Comparison of ENCODE assay signal across 8 cellular contexts in the genomic region with DNA sequence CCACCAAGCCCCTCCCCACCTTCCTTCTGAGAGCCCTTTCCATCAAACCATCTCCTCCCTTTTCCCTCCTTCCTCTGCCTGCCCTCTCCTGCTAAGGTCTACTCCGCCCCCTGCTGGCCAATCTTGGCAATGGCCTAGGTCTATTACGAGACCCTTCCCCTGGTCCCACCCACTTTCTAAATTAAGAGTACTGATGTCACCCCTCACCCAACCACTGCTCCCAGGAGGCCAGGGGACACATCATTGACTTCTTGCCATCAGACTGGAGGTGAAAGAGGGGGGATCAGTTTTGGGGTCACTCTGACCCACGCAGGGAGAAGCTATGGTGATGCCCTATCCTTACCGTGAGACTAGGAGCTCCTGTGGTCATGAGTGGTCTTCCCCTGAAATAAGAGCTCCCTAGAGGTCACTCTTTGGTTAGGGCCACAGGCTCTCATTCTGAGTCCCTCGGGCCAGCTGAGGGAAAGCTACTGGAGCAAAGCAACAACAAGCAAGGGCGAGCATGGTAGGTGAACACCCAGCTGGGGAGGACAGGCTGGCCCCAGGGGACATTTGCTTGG. TPM values are rescaled to one million over a fixed set of nuclear protein-coding genes. Genes with fewer than 3 reads are reported as not detected.
DNase-seq lines count a peak whose midpoint lies in the region; ATAC-seq, FAIRE-seq and TF ChIP-seq lines count a peak whose summit lies in the region.

No MANE protein-coding gene starts in this region.

- TF ChIP-seq RAD21 in HepG2 (CRISPR knock-in tag; IDR thresholded peaks at IDR 0.05), result peak; percentile 58; the same call in 1 of the 2 replicates

- H3K36me3 ChIP-seq in HepG2 (replicated peaks in 1 of 2; ENCODE audit: control insufficient read depth in 1 of 2, insufficient read depth in 2 of 2, low read length in 2 of 2), result no peaks in the 10 kb centered on the region

- intact Hi-C loops in HepG2 (cut with micrococcal nuclease; ENCODE audit: unreplicated experiment), result loop anchor here (1.0 kb wide), 2 partner anchors 30 to 143 kb away; no protein-coding TSS in a partner anchor

- H4K20me1 ChIP-seq in HepG2 (ENCODE audit: insufficient read depth, low read length), result no peaks in the 10 kb centered on the region

- POLR2A ChIA-PET in AG04449 (lab: Yijun Ruan, JAX), result no interaction called here
- POLR2A ChIA-PET in HepG2 (lab: Yijun Ruan, JAX), result no interaction called here

- H3K9me3 ChIP-seq in HepG2 (ENCODE audit: low read length), result no peaks in the 10 kb centered on the region

- ATAC-seq in HepG2 (peak; percentile 90), GM18873 (IDR thresholded peaks at IDR 0.05; ENCODE audit: low FRiP score, unreplicated experiment) (no peak)

- in situ Hi-C loops in HepG2 (cut with HindIII; ENCODE audit: extremely low pct_ligation_motif_present, low pct_unique_long_range_greater_than_20kb), result loop anchor here (5.0 kb wide), 1 partner anchor 148 kb away; the partner anchor contains the start of gene PGLYRP4

- TF ChIP-seq EP300 in HepG2 (IDR thresholded peaks at IDR 0.05; ENCODE audit: low read depth in 2 of 2, low read length in 2 of 2), result no peak
- no peak for TF ChIP-seq EP300 in HepG2 (CRISPR knock-in tag; IDR thresholded peaks at IDR 0.05; ENCODE audit: borderline replicate concordance)

- DNase-seq in AG04449 (ENCODE audit: low read depth, low spot score) (no peak), H54 (ENCODE audit: insufficient read length, low spot score) (peak; percentile 34), NCI-H446 treated with DMSO at 0.1 percent for 48 hours (lab: John Stamatoyannopoulos, UW) (peak; percentile 55), cerebellum (ENCODE audit: low spot score) (peak; percentile 17), HepG2 (ENCODE audit: low spot score) (peak; percentile 54)
- DNase-seq in activated CD4-positive, alpha-beta T cell treated with anti-CD3 and anti-CD28 coated beads for 24 hours (ENCODE audit: low read depth in 2 of 2), result peak; percentile 67 to 82
- DNase-seq in stimulated activated CD4-positive, alpha-beta T cell treated with anti-CD3 and anti-CD28 coated beads, TNF-alpha, amount 100 ng/mL, for 48 hours (ENCODE audit: low read depth in 3 of 3), result peak; percentile 59 to 75 (median 74)

- FAIRE-seq in H54 (lab: Jason Lieb, UNC), result no peak
- FAIRE-seq in HepG2 (lab: Jason Lieb, UNC), result peak; percentile 39

- H3K9ac ChIP-seq in HepG2 (ENCODE audit: insufficient read depth, low read depth, low read length), result no peak overlapping the region

- no peak overlapping the region for H3K27ac ChIP-seq in HepG2 (ENCODE audit: extremely low read length, insufficient read depth, low read length)

- no peaks in the 10 kb centered on the region for H3K4me1 ChIP-seq in HepG2 (ENCODE audit: insufficient read depth, low read length)

- no peak overlapping the region for H3K4me2 ChIP-seq in HepG2 (ENCODE audit: low read depth, low read length)

- no peaks in the 10 kb centered on the region for H3K79me2 ChIP-seq in HepG2 (ENCODE audit: insufficient read depth, low read length)

- H3K4me3 ChIP-seq in AG04449 (ENCODE audit: low read depth, low read length) (no peak overlapping the region), HepG2 (replicated peaks in 1 of 3; ENCODE audit: insufficient read depth in 1 of 3, low read depth in 2 of 3, low read length in 3 of 3) (no peak overlapping the region)

- no peak for TF ChIP-seq POLR2A in H54 (IDR thresholded peaks at IDR 0.05; ENCODE audit: low read depth, low read length)
- TF ChIP-seq POLR2A in HepG2 (IDR thresholded peaks at IDR 0.05; ENCODE audit: insufficient read depth in 1 of 2, low read depth in 2 of 2, low read length in 2 of 2), result no peak

- TF ChIP-seq CTCF in AG04449 (IDR thresholded peaks at IDR 0.05; ENCODE audit: insufficient read depth, low read length, missing control alignments) (peak; percentile 86), HepG2 (CRISPR knock-in tag; IDR thresholded peaks at IDR 0.05) (peak; percentile 92)

- no TSS peak for BruUV-seq in HepG2 (replicated peaks; lab: Mats Ljungman, UMichigan)

- CTCF ChIA-PET in AG04449 (lab: Yijun Ruan, JAX), result interaction anchor here (0.6 to 17.1 kb wide), 31 partner anchors 9 to 208 kb away, joined by 3 to 527 read pairs (median 6); partner anchors contain the start of genes PGLYRP4, S100A12, S100A13 and S100A9
- CTCF ChIA-PET in HepG2 (lab: Yijun Ruan, JAX; ENCODE audit: low intra/inter-chr PET ratio, low total read pairs), result interaction anchor here (1.1 to 2.9 kb wide), 3 partner anchors 29 to 142 kb away, joined by 8 to 34 read pairs (median 16); no protein-coding TSS in a partner anchor

- WGBS in HepG2 (ENCODE audit: low lambda C conversion rate), result 29% methylated on average over 6 of the region's 6 CpGs

- peaks cover 3 to 5% of the 10 kb centered on the region in 2 experiments; a peak in 2 of 5 replicates for H3K27me3 ChIP-seq in HepG2 (ENCODE audit: control insufficient read depth in 1 of 2, insufficient read depth in 2 of 2, low read length in 2 of 2)

- H2AFZ ChIP-seq in HepG2 (ENCODE audit: low read length), result no peak overlapping the region

RNA-seq across cellular contexts. Expression of gene S100A7, which starts 34.6 kb away (rescaled TPM):
- total RNA-seq in cerebellum, result not detected
- total RNA-seq in HepG2 (2016; rRNA removed; fragmentation: Illumina TruSeq; extraction: Trizol), result not detected in 2 replicates
- not detected in 2 replicates for total RNA-seq in HepG2 (2016; cell fraction: cytosol; rRNA removed; fragmentation: Illumina TruSeq; extraction: Trizol; ENCODE audit: low read depth)
- total RNA-seq in HepG2 (2016; cell fraction: insoluble cytoplasmic fraction; rRNA removed; fragmentation: Illumina TruSeq; extraction: Trizol), result not detected in 2 replicates
- not detected in 2 replicates for total RNA-seq in HepG2 (2016; cell fraction: membrane; rRNA removed; fragmentation: Illumina TruSeq; extraction: Trizol)
- not detected in 2 replicates for total RNA-seq in HepG2 (2016; cell fraction: nucleus; rRNA removed; fragmentation: Illumina TruSeq; extraction: Trizol)
- polyA plus RNA-seq in HepG2 (2011; rRNA removed), result not detected in 2 replicates
- not detected in 2 replicates for polyA plus RNA-seq in HepG2 (2011; cell fraction: cytosol; rRNA removed)
- not detected in 2 replicates for polyA plus RNA-seq in HepG2 (2011; cell fraction: nucleus; rRNA removed)
- polyA plus RNA-seq in HepG2 (2012), result not detected in 2 replicates
- not detected in 2 replicates for polyA plus RNA-seq in HepG2 (2016; cell fraction: cytosol; fragmentation: Illumina TruSeq; extraction: Trizol; ENCODE audit: low read depth)
- polyA plus RNA-seq in HepG2 (2016; cell fraction: insoluble cytoplasmic fraction; fragmentation: Illumina TruSeq; extraction: Trizol; ENCODE audit: low read depth), result not detected in 2 replicates
- not detected in 2 replicates for polyA plus RNA-seq in HepG2 (2016; cell fraction: membrane; fragmentation: Illumina TruSeq; extraction: Trizol; ENCODE audit: low read depth)
- polyA plus RNA-seq in HepG2 (2016; cell fraction: nucleus; fragmentation: Illumina TruSeq; extraction: Trizol; ENCODE audit: insufficient read depth, low read depth), result not detected in 2 replicates
- not detected in 2 replicates for polyA minus RNA-seq in HepG2 (2011; rRNA and poly(A)+ RNA removed; ENCODE audit: low replicate concordance)
- polyA minus RNA-seq in HepG2 (2011; cell fraction: cytosol; rRNA and poly(A)+ RNA removed), result not detected in 2 replicates
- not detected in 2 replicates for polyA minus RNA-seq in HepG2 (2011; cell fraction: nucleus; rRNA and poly(A)+ RNA removed)

RNA-seq across cellular contexts. Expression of gene S100A6, which starts 40.7 kb away (rescaled TPM):
- 21.5 TPM for total RNA-seq in cerebellum
- total RNA-seq in HepG2 (2016; rRNA removed; fragmentation: Illumina TruSeq; extraction: Trizol), result 85.0 and 87.3 TPM in 2 replicates
- 95.2 and 111 TPM in 2 replicates for total RNA-seq in HepG2 (2016; cell fraction: cytosol; rRNA removed; fragmentation: Illumina TruSeq; extraction: Trizol; ENCODE audit: low read depth)
- total RNA-seq in HepG2 (2016; cell fraction: insoluble cytoplasmic fraction; rRNA removed; fragmentation: Illumina TruSeq; extraction: Trizol), result 89.3 and 95.9 TPM in 2 replicates
- 73.2 and 86.0 TPM in 2 replicates for total RNA-seq in HepG2 (2016; cell fraction: membrane; rRNA removed; fragmentation: Illumina TruSeq; extraction: Trizol)
- 41.0 and 44.0 TPM in 2 replicates for total RNA-seq in HepG2 (2016; cell fraction: nucleus; rRNA removed; fragmentation: Illumina TruSeq; extraction: Trizol)
- 72.9 and 82.2 TPM in 2 replicates for polyA plus RNA-seq in HepG2 (2011; rRNA removed)
- polyA plus RNA-seq in HepG2 (2011; cell fraction: cytosol; rRNA removed), result 27.1 and 54.2 TPM in 2 replicates
- 21.4 and 24.5 TPM in 2 replicates for polyA plus RNA-seq in HepG2 (2011; cell fraction: nucleus; rRNA removed)
- 25.8 and 48.9 TPM in 2 replicates for polyA plus RNA-seq in HepG2 (2012)
- polyA plus RNA-seq in HepG2 (2016; cell fraction: cytosol; fragmentation: Illumina TruSeq; extraction: Trizol; ENCODE audit: low read depth), result 88.0 and 125 TPM in 2 replicates
- polyA plus RNA-seq in HepG2 (2016; cell fraction: insoluble cytoplasmic fraction; fragmentation: Illumina TruSeq; extraction: Trizol; ENCODE audit: low read depth), result 75.5 and 87.1 TPM in 2 replicates
- polyA plus RNA-seq in HepG2 (2016; cell fraction: membrane; fragmentation: Illumina TruSeq; extraction: Trizol; ENCODE audit: low read depth), result 64.5 and 81.1 TPM in 2 replicates
- 81.0 and 88.7 TPM in 2 replicates for polyA plus RNA-seq in HepG2 (2016; cell fraction: nucleus; fragmentation: Illumina TruSeq; extraction: Trizol; ENCODE audit: insufficient read depth, low read depth)
- polyA minus RNA-seq in HepG2 (2011; rRNA and poly(A)+ RNA removed; ENCODE audit: low replicate concordance), result 67.0 and 985 TPM in 2 replicates
- 46.8 and 61.9 TPM in 2 replicates for polyA minus RNA-seq in HepG2 (2011; cell fraction: cytosol; rRNA and poly(A)+ RNA removed)
- polyA minus RNA-seq in HepG2 (2011; cell fraction: nucleus; rRNA and poly(A)+ RNA removed), result 10.4 and 13.5 TPM in 2 replicates

RNA-seq across cellular contexts. Expression of gene S100A5, which starts 45.7 kb away (rescaled TPM):
- not detected for total RNA-seq in cerebellum
- total RNA-seq in HepG2 (2016; rRNA removed; fragmentation: Illumina TruSeq; extraction: Trizol), result not detected in 2 replicates
- total RNA-seq in HepG2 (2016; cell fraction: cytosol; rRNA removed; fragmentation: Illumina TruSeq; extraction: Trizol; ENCODE audit: low read depth), result not detected in 2 replicates
- not detected in 2 replicates for total RNA-seq in HepG2 (2016; cell fraction: insoluble cytoplasmic fraction; rRNA removed; fragmentation: Illumina TruSeq; extraction: Trizol)
- not detected in 2 replicates for total RNA-seq in HepG2 (2016; cell fraction: membrane; rRNA removed; fragmentation: Illumina TruSeq; extraction: Trizol)
- not detected in 2 replicates for total RNA-seq in HepG2 (2016; cell fraction: nucleus; rRNA removed; fragmentation: Illumina TruSeq; extraction: Trizol)
- polyA plus RNA-seq in HepG2 (2011; rRNA removed), result not detected in 2 replicates
- not detected in 2 replicates for polyA plus RNA-seq in HepG2 (2011; cell fraction: cytosol; rRNA removed)
- polyA plus RNA-seq in HepG2 (2011; cell fraction: nucleus; rRNA removed), result 0.71 TPM in 1 of 2 replicates, not detected in the other
- not detected in 2 replicates for polyA plus RNA-seq in HepG2 (2012)
- not detected in 2 replicates for polyA plus RNA-seq in HepG2 (2016; cell fraction: cytosol; fragmentation: Illumina TruSeq; extraction: Trizol; ENCODE audit: low read depth)
- not detected in 2 replicates for polyA plus RNA-seq in HepG2 (2016; cell fraction: insoluble cytoplasmic fraction; fragmentation: Illumina TruSeq; extraction: Trizol; ENCODE audit: low read depth)
- polyA plus RNA-seq in HepG2 (2016; cell fraction: membrane; fragmentation: Illumina TruSeq; extraction: Trizol; ENCODE audit: low read depth), result not detected in 2 replicates
- not detected in 2 replicates for polyA plus RNA-seq in HepG2 (2016; cell fraction: nucleus; fragmentation: Illumina TruSeq; extraction: Trizol; ENCODE audit: insufficient read depth, low read depth)
- not detected in 2 replicates for polyA minus RNA-seq in HepG2 (2011; rRNA and poly(A)+ RNA removed; ENCODE audit: low replicate concordance)
- polyA minus RNA-seq in HepG2 (2011; cell fraction: cytosol; rRNA and poly(A)+ RNA removed), result not detected in 2 replicates
- polyA minus RNA-seq in HepG2 (2011; cell fraction: nucleus; rRNA and poly(A)+ RNA removed), result not detected in 2 replicates

RNA-seq across cellular contexts. Expression of gene S100A4, which starts 50.5 kb away (rescaled TPM):
- total RNA-seq in cerebellum (1.4 TPM), HepG2 (2016; rRNA removed; fragmentation: Illumina TruSeq; extraction: Trizol) (20.2 and 24.5 TPM in 2 replicates)
- 10.5 and 12.8 TPM in 2 replicates for total RNA-seq in HepG2 (2016; cell fraction: cytosol; rRNA removed; fragmentation: Illumina TruSeq; extraction: Trizol; ENCODE audit: low read depth)
- 20.9 and 28.0 TPM in 2 replicates for total RNA-seq in HepG2 (2016; cell fraction: insoluble cytoplasmic fraction; rRNA removed; fragmentation: Illumina TruSeq; extraction: Trizol)
- total RNA-seq in HepG2 (2016; cell fraction: membrane; rRNA removed; fragmentation: Illumina TruSeq; extraction: Trizol), result 10.0 and 12.0 TPM in 2 replicates
- 9.7 and 12.1 TPM in 2 replicates for total RNA-seq in HepG2 (2016; cell fraction: nucleus; rRNA removed; fragmentation: Illumina TruSeq; extraction: Trizol)
- polyA plus RNA-seq in HepG2 (2011; rRNA removed), result 9.6 and 12.9 TPM in 2 replicates
- polyA plus RNA-seq in HepG2 (2011; cell fraction: cytosol; rRNA removed), result 9.3 and 18.7 TPM in 2 replicates
- polyA plus RNA-seq in HepG2 (2011; cell fraction: nucleus; rRNA removed), result 3.3 and 3.4 TPM in 2 replicates
- polyA plus RNA-seq in HepG2 (2012), result 6.0 and 7.5 TPM in 2 replicates
- polyA plus RNA-seq in HepG2 (2016; cell fraction: cytosol; fragmentation: Illumina TruSeq; extraction: Trizol; ENCODE audit: low read depth), result 9.9 and 13.6 TPM in 2 replicates
- polyA plus RNA-seq in HepG2 (2016; cell fraction: insoluble cytoplasmic fraction; fragmentation: Illumina TruSeq; extraction: Trizol; ENCODE audit: low read depth), result 25.0 and 26.5 TPM in 2 replicates
- 7.8 and 8.2 TPM in 2 replicates for polyA plus RNA-seq in HepG2 (2016; cell fraction: membrane; fragmentation: Illumina TruSeq; extraction: Trizol; ENCODE audit: low read depth)
- 13.5 and 17.9 TPM in 2 replicates for polyA plus RNA-seq in HepG2 (2016; cell fraction: nucleus; fragmentation: Illumina TruSeq; extraction: Trizol; ENCODE audit: insufficient read depth, low read depth)
- 2.2 and 807 TPM in 2 replicates for polyA minus RNA-seq in HepG2 (2011; rRNA and poly(A)+ RNA removed; ENCODE audit: low replicate concordance)
- polyA minus RNA-seq in HepG2 (2011; cell fraction: cytosol; rRNA and poly(A)+ RNA removed), result 4.3 and 4.7 TPM in 2 replicates
- polyA minus RNA-seq in HepG2 (2011; cell fraction: nucleus; rRNA and poly(A)+ RNA removed), result 3.5 and 4.6 TPM in 2 replicates

RNA-seq across cellular contexts. Expression of gene S100A3, which starts 54.0 kb away (rescaled TPM):
- not detected for total RNA-seq in cerebellum
- 2.5 and 2.8 TPM in 2 replicates for total RNA-seq in HepG2 (2016; rRNA removed; fragmentation: Illumina TruSeq; extraction: Trizol)
- total RNA-seq in HepG2 (2016; cell fraction: cytosol; rRNA removed; fragmentation: Illumina TruSeq; extraction: Trizol; ENCODE audit: low read depth), result 1.4 and 1.9 TPM in 2 replicates
- total RNA-seq in HepG2 (2016; cell fraction: insoluble cytoplasmic fraction; rRNA removed; fragmentation: Illumina TruSeq; extraction: Trizol), result 2.1 and 3.0 TPM in 2 replicates
- total RNA-seq in HepG2 (2016; cell fraction: membrane; rRNA removed; fragmentation: Illumina TruSeq; extraction: Trizol), result 1.7 and 2.1 TPM in 2 replicates
- 0.63 and 0.65 TPM in 2 replicates for total RNA-seq in HepG2 (2016; cell fraction: nucleus; rRNA removed; fragmentation: Illumina TruSeq; extraction: Trizol)
- polyA plus RNA-seq in HepG2 (2011; rRNA removed), result 3.6 and 4.5 TPM in 2 replicates
- polyA plus RNA-seq in HepG2 (2011; cell fraction: cytosol; rRNA removed), result 3.2 and 7.2 TPM in 2 replicates
- 1.4 and 1.7 TPM in 2 replicates for polyA plus RNA-seq in HepG2 (2011; cell fraction: nucleus; rRNA removed)
- 0.36 and 0.80 TPM in 2 replicates for polyA plus RNA-seq in HepG2 (2012)
- polyA plus RNA-seq in HepG2 (2016; cell fraction: cytosol; fragmentation: Illumina TruSeq; extraction: Trizol; ENCODE audit: low read depth), result 1.4 and 2.2 TPM in 2 replicates
- polyA plus RNA-seq in HepG2 (2016; cell fraction: insoluble cytoplasmic fraction; fragmentation: Illumina TruSeq; extraction: Trizol; ENCODE audit: low read depth), result 3.6 and 3.7 TPM in 2 replicates
- 1.8 TPM in 2 replicates for polyA plus RNA-seq in HepG2 (2016; cell fraction: membrane; fragmentation: Illumina TruSeq; extraction: Trizol; ENCODE audit: low read depth)
- 2.5 and 2.6 TPM in 2 replicates for polyA plus RNA-seq in HepG2 (2016; cell fraction: nucleus; fragmentation: Illumina TruSeq; extraction: Trizol; ENCODE audit: insufficient read depth, low read depth)
- polyA minus RNA-seq in HepG2 (2011; rRNA and poly(A)+ RNA removed; ENCODE audit: low replicate concordance), result 5.2 and 5.8 TPM in 2 replicates
- polyA minus RNA-seq in HepG2 (2011; cell fraction: cytosol; rRNA and poly(A)+ RNA removed), result 1.8 TPM in 1 of 2 replicates, not detected in the other
- polyA minus RNA-seq in HepG2 (2011; cell fraction: nucleus; rRNA and poly(A)+ RNA removed), result 0.90 TPM in 1 of 2 replicates, not detected in the other
